Comparison of ENCODE assay signal across 8 cellular contexts in genomic region chr11:107928767-107929507, GRCh38. TPM values are rescaled to one million over a fixed set of nuclear protein-coding genes. Genes with fewer than 3 reads are reported as not detected.
DNase-seq lines count a peak whose midpoint lies in the region; ATAC-seq, FAIRE-seq and TF ChIP-seq lines count a peak whose summit lies in the region.

No MANE protein-coding gene starts in this region.

- peak overlapping the region; percentile 82 to 99 for H3K4me2 ChIP-seq in H1 (ENCODE audit: insufficient read depth in 1 of 2, low read depth in 2 of 2, low read length in 2 of 2)

- POLR2A ChIA-PET in H1 (lab: Charles Lee; ENCODE audit: partially characterized antibody): interaction anchor here (0.7 kb wide), 1 partner anchor 80 kb away, joined by 3 read pairs; the partner anchor contains the start of gene CUL5

- 0 out of 2 replicates have a peak overlapping the region, but pooled peaks have one; percentile 68 for H2AK5ac ChIP-seq in H1 (ENCODE audit: low read depth, low read length)

- H4K91ac ChIP-seq in H1 (replicated peaks; ENCODE audit: insufficient read length, low read length): peak overlapping the region; percentile 80

- 0 out of 2 replicates have a peak overlapping the region, but pooled peaks have one; percentile 61 for H2BK15ac ChIP-seq in H1 (ENCODE audit: low read length)

- peak overlapping the region; percentile 1 for H3K4ac ChIP-seq in H1 (replicated peaks; ENCODE audit: insufficient read length, low read depth, low read length)

- peak overlapping the region; percentile 89 for H4K8ac ChIP-seq in H1 (ENCODE audit: extremely low read depth, insufficient read depth, low read length)

- H3K4me1 ChIP-seq in H1 (replicated peaks in 1 of 4; ENCODE audit: control insufficient read depth in 3 of 4, insufficient read depth in 4 of 4, low read length in 3 of 4): peaks cover 0 to 3% (median under 1%) of the 10 kb centered on the region in 4 experiments; a peak in 5 of 7 replicates
- H3K4me1 ChIP-seq in muscle layer of duodenum (ENCODE audit: control insufficient read depth in 1 of 2, insufficient read depth in 2 of 2, low read length in 2 of 2): peaks cover 0 to 9% of the 10 kb centered on the region in 2 donors

- no peaks in the 10 kb centered on the region for H3K36me3 ChIP-seq in H1 (ENCODE audit: control insufficient read depth in 2 of 4, insufficient read depth in 4 of 4, low read length in 3 of 4)
- H3K36me3 ChIP-seq in muscle layer of duodenum (ENCODE audit: control insufficient read depth in 1 of 2, insufficient read depth in 2 of 2, low read length in 2 of 2): no peaks in the 10 kb centered on the region

- peak; percentile 3 for ATAC-seq in HG03571 (IDR thresholded peaks at IDR 0.05; ENCODE audit: unreplicated experiment)

- peak overlapping the region; percentile 62 for H4K5ac ChIP-seq in H1 (ENCODE audit: insufficient read length, low read depth, low read length)

- no peak for TF ChIP-seq EP300 in H1 (IDR thresholded peaks at IDR 0.05; ENCODE audit: borderline replicate concordance in 1 of 2, low read depth in 2 of 2, low read length in 2 of 2)

- TF ChIP-seq RAD21 in H1 (IDR thresholded peaks at IDR 0.05 in 1 of 2, conservative IDR thresholded peaks at IDR 0.05 in 1 of 2; ENCODE audit: low read depth in 2 of 2, low read length in 2 of 2): no peak

- no peak for FAIRE-seq in H1 (lab: Jason Lieb, UNC)

- H3K56ac ChIP-seq in H1 (replicated peaks; ENCODE audit: insufficient read length, low read depth, low read length): peak overlapping the region; percentile 17

- peak overlapping the region; percentile 67 to 85 (median 70) for H3K9ac ChIP-seq in H1 (replicated peaks in 1 of 4; ENCODE audit: extremely low read depth in 1 of 4, low read depth in 3 of 4, low read length in 3 of 4)

- H3K27me3 ChIP-seq in H1 (replicated peaks in 1 of 4; ENCODE audit: control insufficient read depth in 3 of 4, extremely low read depth in 1 of 4, insufficient read depth in 3 of 4, low read length in 3 of 4) (no peaks in the 10 kb centered on the region), muscle layer of duodenum (ENCODE audit: low read depth, low read length) (peaks cover 3% of the 10 kb centered on the region)

- H4K20me1 ChIP-seq in H1 (replicated peaks in 1 of 2; ENCODE audit: control insufficient read depth in 1 of 2, insufficient read depth in 2 of 2, low read length in 2 of 2): peaks cover 0 to 3% of the 10 kb centered on the region in 2 experiments

- peak overlapping the region; percentile 6; the same call in 1 of the 2 replicates for H2BK12ac ChIP-seq in H1 (ENCODE audit: low read depth, low read length)

- H2BK120ac ChIP-seq in H1 (replicated peaks; ENCODE audit: low read depth, low read length): no peak overlapping the region

- CTCF ChIA-PET in H1 (lab: Charles Lee; ENCODE audit: partially characterized antibody): interaction anchor here (0.6 kb wide), 1 partner anchor 24 kb away, joined by 3 read pairs; no protein-coding TSS in a partner anchor

- peak overlapping the region; percentile 59; the same call in 1 of the 2 replicates for H2AFZ ChIP-seq in H1 (ENCODE audit: low read length)

- 3% methylated on average over 25 of the region's 41 CpGs; no CpG with 5 or more reads in 1 of the 2 experiments for WGBS in H1 (ENCODE audit: extremely low coverage in 1 of 2, insufficient coverage in 1 of 2, insufficient read length in 1 of 2, insufficient replicate concordance in 2 of 2, low coverage in 1 of 2, low lambda C conversion rate in 2 of 2, missing lambda C conversion rate in 1 of 2), 2 experiments

- H3K4me3 ChIP-seq in H1 (ENCODE audit: extremely low read depth in 1 of 4, insufficient read depth in 2 of 4, low read depth in 3 of 4, low read length in 4 of 4) (peak overlapping the region; percentile 89 to 98 (median 92)), muscle layer of duodenum (ENCODE audit: low read depth in 1 of 2, low read length in 2 of 2) (peak overlapping the region; percentile 63 to 68)

- no peak overlapping the region for H3K14ac ChIP-seq in H1 (ENCODE audit: insufficient read length)

- H3K27ac ChIP-seq in H1 (ENCODE audit: low read depth, low read length) (peak overlapping the region; percentile 46; the same call in 1 of the 2 replicates), muscle layer of duodenum (ENCODE audit: low read length) (no peak overlapping the region)

- H3K23ac ChIP-seq in H1 (ENCODE audit: insufficient read length): no peak overlapping the region

- H3K18ac ChIP-seq in H1 (ENCODE audit: extremely low read depth, low read length): peak overlapping the region; percentile 97

- H3K79me1 ChIP-seq in H1 (ENCODE audit: low read depth, low read length): peaks cover 6% of the 10 kb centered on the region

- no peak overlapping the region for H2BK20ac ChIP-seq in H1 (ENCODE audit: low read length)

- TF ChIP-seq CTCF in H1 (IDR thresholded peaks at IDR 0.05; ENCODE audit: control extremely low read depth in 1 of 3, insufficient read depth in 1 of 3, low read depth in 1 of 3, low read length in 3 of 3): no peak

- peaks cover 6% of the 10 kb centered on the region for H3K23me2 ChIP-seq in H1 (ENCODE audit: low read depth, low read length)

- H2BK5ac ChIP-seq in H1 (ENCODE audit: low read depth, low read length): peak overlapping the region; percentile 91

- peak; percentile 87 for DNase-seq in CD1c-positive myeloid dendritic cell (ENCODE audit: extremely low spot score)
- peak; percentile 6 for DNase-seq in GM19238 (ENCODE audit: insufficient read length, low spot score)
- peak; percentile 2 for DNase-seq in SHP77 treated with DMSO at 0.1 percent for 48 hours (lab: John Stamatoyannopoulos, UW)
- peak in 1 of 2 experiments; percentile 67 for DNase-seq in H1 (ENCODE audit: low read depth in 1 of 2, low spot score in 2 of 2)
- no peak for DNase-seq in GF-D8 (lab: John Stamatoyannopoulos, UW)
- no peak for DNase-seq in activated effector memory CD4-positive, alpha-beta T cell treated with anti-CD3 and anti-CD28 coated beads, Interleukin-2, amount 50 U/mL, for 16 hours

- H3K9me3 ChIP-seq in H1 (ENCODE audit: insufficient read depth in 2 of 2, low read depth in 1 of 2, low read length in 1 of 2) (no peaks in the 10 kb centered on the region), muscle layer of duodenum (ENCODE audit: control insufficient read depth in 1 of 2, low read length in 2 of 2) (no peaks in the 10 kb centered on the region)

- peaks cover 0 to 40% of the 10 kb centered on the region in 2 experiments; a peak in 2 of 4 replicates for H3K79me2 ChIP-seq in H1 (ENCODE audit: control insufficient read depth in 1 of 2, insufficient read depth in 2 of 2, low read length in 2 of 2)

- TF ChIP-seq POLR2A in H1 (IDR thresholded peaks at IDR 0.05; ENCODE audit: control extremely low read depth in 1 of 2, low read depth in 2 of 2, low read length in 2 of 2): no peak; a peak in 2 of 3 replicates

TF ChIP-seq in H1, 55 proteins besides CTCF, POLR2A, EP300 and RAD21 (continues in another document):
- no peak for TF ChIP-seq CEBPB (IDR thresholded peaks at IDR 0.05; ENCODE audit: low read depth, low read length)
- 0 out of 2 replicates have a peak, but pooled peaks have one; percentile 68 for TF ChIP-seq RBBP5 (IDR thresholded peaks at IDR 0.05; ENCODE audit: borderline replicate concordance, low read depth, low read length)
- no peak for TF ChIP-seq KDM5A (IDR thresholded peaks at IDR 0.05; ENCODE audit: low read length)
- peak; percentile 12 for TF ChIP-seq SAP30 (IDR thresholded peaks at IDR 0.05; ENCODE audit: insufficient read depth, insufficient replicate concordance, low read length)
- TF ChIP-seq ZNF274 (IDR thresholded peaks at IDR 0.05; ENCODE audit: borderline replicate concordance, extremely low read depth, low read length): no peak
- TF ChIP-seq CTBP2 (IDR thresholded peaks at IDR 0.05; ENCODE audit: borderline replicate concordance, insufficient read depth, insufficient read length, low read length): peak; percentile 39
- no peak for TF ChIP-seq SIX5 (IDR thresholded peaks at IDR 0.05; ENCODE audit: low read depth, low read length)

RNA-seq across cellular contexts. Expression of gene RAB39A, which starts 0.7 kb away (rescaled TPM):
- total RNA-seq in H1 (2021; fragmentation: NEBNext Ultra II Directional; extraction: Animal tissue kit (Norgen Biotek cat#: 25700)): 17.9 and 19.1 TPM in 2 replicates
- polyA plus RNA-seq in H1 (2011; rRNA removed): 6.2 and 7.1 TPM in 2 replicates
- 7.5 TPM for polyA plus RNA-seq in H1 (2011; cell fraction: cytosol; rRNA removed)
- 8.9 TPM for polyA plus RNA-seq in H1 (2011; cell fraction: nucleus; rRNA removed)
- polyA plus RNA-seq in H1 (2012, experiment 1 of 2): 5.2 to 12.7 TPM (median 7.8 TPM) in 4 replicates
- 2.5 TPM for polyA plus RNA-seq in H1 (2012, experiment 2 of 2)
- 8.4 TPM for polyA plus RNA-seq in H1 (2013, experiment 1 of 2)
- 8.6 TPM for polyA plus RNA-seq in H1 (2013, experiment 2 of 2)
- polyA minus RNA-seq in H1 (2011; rRNA and poly(A)+ RNA removed): 11.5 and 17.2 TPM in 2 replicates
- 15.8 TPM for polyA minus RNA-seq in H1 (2011; cell fraction: cytosol; rRNA and poly(A)+ RNA removed)
- polyA minus RNA-seq in H1 (2011; cell fraction: nucleus; rRNA and poly(A)+ RNA removed): 29.2 TPM

Comparison
In these comparisons a context has a peak if more than half of its experiments do, and no peak if none do; other contexts are left out.
1. DNase-seq: peak in CD1c-positive myeloid dendritic cell (single experiment), GM19238 (single experiment) and SHP77 treated with DMSO at 0.1 percent for 48 hours (single experiment); none in GF-D8 (single experiment) and activated effector memory CD4-positive, alpha-beta T cell treated with anti-CD3 and anti-CD28 coated beads, Interleukin-2, amount 50 U/mL, for 16 hours (single experiment).